Comparison of ENCODE assay signal across 21 cellular contexts in genomic region chr15:25764980-25765735, GRCh38.
DNase-seq lines count a peak whose midpoint lies in the region; ATAC-seq and TF ChIP-seq lines count a peak whose summit lies in the region.
"Had no signal": no experiment of that assay in that cellular context is flagged by ENCODE, and none has a peak within 500 bp of the region (broad histone marks: within the 10 kb centered on the region; RNA-seq: fewer than 3 reads in every experiment).

No MANE protein-coding gene starts in this region.

- H3K9me3 ChIP-seq in mesenchymal stem cell (ENCODE audit: control insufficient read depth, low read length) (no peaks in the 10 kb centered on the region), BE2C (no peaks in the 10 kb centered on the region)
- H3K9me3 ChIP-seq: A549 had no signal

- no peak overlapping the region for H3K4ac ChIP-seq in mesenchymal stem cell (ENCODE audit: low read depth in 1 of 2, low read length in 2 of 2)

- H3K27me3 ChIP-seq in mesenchymal stem cell (ENCODE audit: control insufficient read depth in 1 of 2, insufficient read depth in 1 of 2, low read length in 2 of 2): no peaks in the 10 kb centered on the region
- no peaks in the 10 kb centered on the region for H3K27me3 ChIP-seq in BE2C
- H3K27me3 ChIP-seq: BLaER1 had no signal

- no peak overlapping the region for H3K23ac ChIP-seq in mesenchymal stem cell (ENCODE audit: low read length in 2 of 2)

- no peak overlapping the region for H2BK120ac ChIP-seq in mesenchymal stem cell (ENCODE audit: low read depth, low read length)

- H3K27ac ChIP-seq in mesenchymal stem cell (ENCODE audit: low read length, poor library complexity, severe bottlenecking): no peak overlapping the region
- H3K27ac ChIP-seq: 22Rv1, A549, BLaER1 had no signal

- H3K36me3 ChIP-seq in mesenchymal stem cell (ENCODE audit: control insufficient read depth in 1 of 2, insufficient read depth in 2 of 2, low read depth in 1 of 2, low read length in 2 of 2): peaks cover 0 to 25% of the 10 kb centered on the region in 2 experiments
- H3K36me3 ChIP-seq in BE2C: no peaks in the 10 kb centered on the region

- H3K14ac ChIP-seq in mesenchymal stem cell (ENCODE audit: low read length in 2 of 2): no peak overlapping the region

- H3K4me1 ChIP-seq in mesenchymal stem cell (ENCODE audit: control insufficient read depth, insufficient read depth, low read depth, low read length) (peaks cover 11% of the 10 kb centered on the region), BE2C (no peaks in the 10 kb centered on the region)

- peaks cover 33% of the 10 kb centered on the region for H3K36me3 Mint-ChIP-seq in activated CD4-positive, alpha-beta T cell treated with anti-CD3 and anti-CD28 coated beads, Interleukin-2, amount 10 ng/mL, durations not matched to agents 24 days and 14 days (ENCODE audit: low read depth)

- H2BK15ac ChIP-seq in mesenchymal stem cell (ENCODE audit: low read depth, poor library complexity, severe bottlenecking): peak overlapping the region; percentile 33

- no peak overlapping the region for H3K9ac ChIP-seq in mesenchymal stem cell (ENCODE audit: low read length)
- H3K9ac ChIP-seq: BLaER1 had no signal

- H3K18ac ChIP-seq in mesenchymal stem cell (ENCODE audit: low read depth in 1 of 2, low read length in 2 of 2): no peak overlapping the region

- ATAC-seq in HG03354 (IDR thresholded peaks at IDR 0.05; ENCODE audit: poor library complexity, severe bottlenecking, unreplicated experiment): no peak
- ATAC-seq: A549, GM12878 had no signal

- H3K4me3 ChIP-seq in mesenchymal stem cell (ENCODE audit: insufficient read depth in 1 of 2, low read depth in 1 of 2, low read length in 2 of 2): no peak overlapping the region
- no peak overlapping the region for H3K4me3 ChIP-seq in BE2C (ENCODE audit: low read depth, low read length)
- H3K4me3 ChIP-seq: A549, BLaER1, GM12878 had no signal

- H3K9me3 Mint-ChIP-seq in activated CD4-positive, alpha-beta T cell treated with anti-CD3 and anti-CD28 coated beads, Interleukin-2, amount 10 ng/mL, durations not matched to agents 24 days and 14 days: no peaks in the 10 kb centered on the region

- peaks cover 6% of the 10 kb centered on the region for H3K4me1 Mint-ChIP-seq in activated CD4-positive, alpha-beta T cell treated with anti-CD3 and anti-CD28 coated beads, Interleukin-2, amount 10 ng/mL, durations not matched to agents 24 days and 14 days

- WGBS in mesenchymal stem cell: 81% methylated on average over 14 of the region's 14 CpGs

- TF ChIP-seq CTCF in BE2C (IDR thresholded peaks at IDR 0.05; ENCODE audit: low read depth, low read length): no peak

- H3K4me2 ChIP-seq in mesenchymal stem cell (ENCODE audit: low read length, poor library complexity, severe bottlenecking): no peak overlapping the region
- H3K4me2 ChIP-seq: A549 had no signal

- intact Hi-C loops in activated CD4-positive, alpha-beta T cell treated with anti-CD3 and anti-CD28 coated beads, Interleukin-2, amount 10 ng/mL, durations not matched to agents 24 days and 14 days (cut with micrococcal nuclease): no loop called here

- no peak overlapping the region for H2AFZ ChIP-seq in mesenchymal stem cell (ENCODE audit: low read depth, low read length)

- H2BK5ac ChIP-seq in mesenchymal stem cell (ENCODE audit: low read depth, low read length, poor library complexity, severe bottlenecking): no peak overlapping the region

- H4K8ac ChIP-seq in mesenchymal stem cell (ENCODE audit: low read length): no peak overlapping the region

- H3K27ac Mint-ChIP-seq in activated CD4-positive, alpha-beta T cell treated with anti-CD3 and anti-CD28 coated beads, Interleukin-2, amount 10 ng/mL, durations not matched to agents 24 days and 14 days: no peak overlapping the region
- H3K27ac Mint-ChIP-seq: H9 had no signal

- no peak overlapping the region for H4K91ac ChIP-seq in mesenchymal stem cell (ENCODE audit: low read length)

- no peak overlapping the region for H3K4me3 Mint-ChIP-seq in activated CD4-positive, alpha-beta T cell treated with anti-CD3 and anti-CD28 coated beads, Interleukin-2, amount 10 ng/mL, durations not matched to agents 24 days and 14 days
- H3K4me3 Mint-ChIP-seq: CD14-positive monocyte; CD4-positive, alpha-beta memory T cell; H9 had no signal

- no peak overlapping the region for H2BK12ac ChIP-seq in mesenchymal stem cell (ENCODE audit: low read length in 2 of 2)

- peak; percentile 48 for DNase-seq in activated CD4-positive, alpha-beta T cell treated with anti-CD3 and anti-CD28 coated beads, Interleukin-2, amount 10 ng/mL, durations not matched to agents 24 days and 14 days
- DNase-seq in activated CD4-positive, alpha-beta T cell treated with anti-CD3 and anti-CD28 coated beads, Interleukin-2, amount 50 U/mL, for 48 hours: no peak
- DNase-seq in COLO668 (lab: John Stamatoyannopoulos, UW; ENCODE audit: unreplicated experiment): peak; percentile 19
- DNase-seq in ecto neural progenitor cell (ENCODE audit: low spot score): peak; percentile 18
- no peak for DNase-seq in mesenchymal stem cell
- no peak for DNase-seq in NOMO-1 treated with dmso at 0.1 percent for 144 hours (lab: John Stamatoyannopoulos, UW; ENCODE audit: unreplicated experiment)
- DNase-seq in BE2C: no peak
- DNase-seq: AML-193; CD4-positive, alpha-beta memory T cell; COR-L47; DMS 273 treated with DMSO at 0.1 percent for 48 hours; DMS53; DND-41; EL; H9 had no signal

- H2AK5ac ChIP-seq in mesenchymal stem cell (ENCODE audit: low read length, severe bottlenecking): no peak overlapping the region

- no peaks in the 10 kb centered on the region for H3K27me3 Mint-ChIP-seq in activated CD4-positive, alpha-beta T cell treated with anti-CD3 and anti-CD28 coated beads, Interleukin-2, amount 10 ng/mL, durations not matched to agents 24 days and 14 days
- H3K27me3 Mint-ChIP-seq: CD4-positive, alpha-beta memory T cell had no signal

- H3K79me1 ChIP-seq in mesenchymal stem cell (replicated peaks; ENCODE audit: low read length, poor library complexity, severe bottlenecking): peaks cover 29% of the 10 kb centered on the region

Comparison
In these comparisons a context has a peak if more than half of its experiments do, and no peak if none do; other contexts are left out.
1. DNase-seq: peak in activated CD4-positive, alpha-beta T cell treated with anti-CD3 and anti-CD28 coated beads, Interleukin-2, amount 10 ng/mL, durations not matched to agents 24 days and 14 days (single experiment), COLO668 (single experiment) and ecto neural progenitor cell (single experiment); none in activated CD4-positive, alpha-beta T cell treated with anti-CD3 and anti-CD28 coated beads, Interleukin-2, amount 50 U/mL, for 48 hours (0 of 2), mesenchymal stem cell (single experiment), NOMO-1 treated with dmso at 0.1 percent for 144 hours (single experiment) and BE2C (single experiment).